8 cellular contexts compared by ENCODE assay signal in the genomic region with DNA sequence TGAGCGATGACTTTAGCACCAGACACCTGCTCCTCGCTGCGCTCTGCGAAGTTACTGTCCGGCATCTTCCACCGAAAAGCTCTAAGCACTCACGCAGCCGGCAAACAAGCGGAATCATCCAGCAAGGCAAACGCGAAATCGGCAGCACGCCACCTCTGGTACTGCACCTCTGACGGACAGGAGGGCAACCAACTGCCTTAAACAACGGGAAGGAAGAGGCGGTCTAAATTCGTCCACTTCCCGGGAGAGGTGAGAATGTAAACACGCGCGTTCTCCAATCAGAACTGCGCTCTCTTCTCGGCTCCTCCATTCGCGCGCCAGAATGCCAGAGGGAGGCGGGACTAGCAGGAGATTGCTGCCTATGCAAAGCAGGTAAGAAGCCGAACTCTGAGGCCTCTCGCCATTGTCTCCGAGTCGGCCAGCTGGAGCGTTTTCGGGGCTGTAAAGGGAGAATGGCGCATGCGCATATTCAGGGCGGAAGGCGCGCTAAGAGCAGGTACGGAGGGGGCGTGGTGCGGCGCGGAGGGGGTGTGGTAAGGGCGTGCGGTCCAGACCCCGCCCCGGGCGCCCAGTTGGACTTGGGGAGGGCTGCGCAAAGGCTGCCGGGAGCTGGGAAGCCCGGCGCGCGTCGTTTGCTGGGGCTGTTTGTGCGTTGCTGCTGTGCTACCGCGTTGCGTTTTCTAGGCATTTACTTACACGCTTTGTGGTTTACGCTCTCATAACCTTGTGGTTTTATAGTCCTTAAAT. TPM values are rescaled to one million over a fixed set of nuclear protein-coding genes. Genes with fewer than 3 reads are reported as not detected.
A peak's percentile ranks its signal among the peaks of the same experiment; 100 is the strongest.
DNase-seq lines count a peak whose midpoint lies in the region; ATAC-seq and TF ChIP-seq lines count a peak whose summit lies in the region.

A gene with protein sequence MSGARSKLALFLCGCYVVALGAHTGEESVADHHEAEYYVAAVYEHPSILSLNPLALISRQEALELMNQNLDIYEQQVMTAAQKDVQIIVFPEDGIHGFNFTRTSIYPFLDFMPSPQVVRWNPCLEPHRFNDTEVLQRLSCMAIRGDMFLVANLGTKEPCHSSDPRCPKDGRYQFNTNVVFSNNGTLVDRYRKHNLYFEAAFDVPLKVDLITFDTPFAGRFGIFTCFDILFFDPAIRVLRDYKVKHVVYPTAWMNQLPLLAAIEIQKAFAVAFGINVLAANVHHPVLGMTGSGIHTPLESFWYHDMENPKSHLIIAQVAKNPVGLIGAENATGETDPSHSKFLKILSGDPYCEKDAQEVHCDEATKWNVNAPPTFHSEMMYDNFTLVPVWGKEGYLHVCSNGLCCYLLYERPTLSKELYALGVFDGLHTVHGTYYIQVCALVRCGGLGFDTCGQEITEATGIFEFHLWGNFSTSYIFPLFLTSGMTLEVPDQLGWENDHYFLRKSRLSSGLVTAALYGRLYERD (plus strand): TSS at position 347 of the 747 bp plus-strand sequence. CDS start 33,695 bp downstream, outside the sequence.
A gene (minus strand): TSS at position 171 of the 747 bp plus-strand sequence. CDS start 106 bp downstream, at position 65.

- H2AK5ac ChIP-seq in mesendoderm (ENCODE audit: low read length): no peak within 1 kb of the TSS

- WGBS in mesendoderm (ENCODE audit: extremely low coverage, insufficient coverage, low lambda C conversion rate): no CpG with 5 or more reads among the region's 61 CpGs

- DNase-seq in AG09319 (ENCODE audit: extremely low read depth, low read depth): peak; percentile 96
- DNase-seq in activated CD4-positive, alpha-beta T cell treated with anti-CD3 and anti-CD28 coated beads, Interleukin-2, amount 50 U/mL, for 24 hours (ENCODE audit: low read depth in 1 of 2, low spot score in 1 of 2): peak; percentile 95 to 98
- peak; percentile 98 to 99 (median 98) for DNase-seq in effector memory CD8-positive, alpha-beta T cell
- peak; percentile 100 for DNase-seq in mesendoderm
- DNase-seq in stimulated activated CD8-positive, alpha-beta memory T cell treated with anti-CD3 and anti-CD28 coated beads, Interleukin-15, amount 100 ng/mL, for 4 hours (ENCODE audit: low read depth in 2 of 2): peak; percentile 97
- no peak for DNase-seq in NCI-H526 (lab: John Stamatoyannopoulos, UW)

- H3K4me1 ChIP-seq in mesendoderm (ENCODE audit: control insufficient read depth, low read depth, low read length): no peaks in the 10 kb centered on the region

- peak within 1 kb of the TSS; percentile 95 for H3K9ac ChIP-seq in mesendoderm (ENCODE audit: low read length)

- H3K4me3 Mint-ChIP-seq in effector memory CD8-positive, alpha-beta T cell: peak within 1 kb of the TSS; percentile 100

- no peaks in the 10 kb centered on the region for H3K27me3 Mint-ChIP-seq in effector memory CD8-positive, alpha-beta T cell

- H3K23ac ChIP-seq in mesendoderm (ENCODE audit: low read length): no peak within 1 kb of the TSS

- H3K79me1 ChIP-seq in mesendoderm (ENCODE audit: low read length): peaks cover 11% of the 10 kb centered on the region

- H4K5ac ChIP-seq in mesendoderm (ENCODE audit: low read length): no peak within 1 kb of the TSS

- peak within 1 kb of the TSS; percentile 99 for H3K27ac Mint-ChIP-seq in effector memory CD8-positive, alpha-beta T cell

- H2BK15ac ChIP-seq in mesendoderm (replicated peaks; ENCODE audit: low read depth): no peak within 1 kb of the TSS

- no peaks in the 10 kb centered on the region for H3K9me3 Mint-ChIP-seq in effector memory CD8-positive, alpha-beta T cell

- H3K79me2 ChIP-seq in mesendoderm (ENCODE audit: control insufficient read depth, insufficient read depth, low read length): peaks cover 6% of the 10 kb centered on the region

- peak within 1 kb of the TSS; percentile 93 for H4K8ac ChIP-seq in mesendoderm (ENCODE audit: low read depth, low read length)

- peak within 1 kb of the TSS; percentile 91 for H3K27ac ChIP-seq in mesendoderm (ENCODE audit: low read depth, low read length)

- peak; percentile 20 for TF ChIP-seq CTCF in AG09319 (IDR thresholded peaks at IDR 0.05; ENCODE audit: low read depth, low read length)

- H2BK120ac ChIP-seq in mesendoderm (ENCODE audit: low read depth, low read length): no peak within 1 kb of the TSS

- peaks cover 41% of the 10 kb centered on the region for H3K36me3 Mint-ChIP-seq in effector memory CD8-positive, alpha-beta T cell (ENCODE audit: insufficient read depth)

- H3K4ac ChIP-seq in mesendoderm (ENCODE audit: low read depth, low read length): no peak within 1 kb of the TSS

- H3K4me1 Mint-ChIP-seq in effector memory CD8-positive, alpha-beta T cell (ENCODE audit: low read depth in 2 of 2): peaks cover 38 to 48% of the 10 kb centered on the region in 2 donors

- peaks cover 1% of the 10 kb centered on the region for H3K36me3 ChIP-seq in mesendoderm (ENCODE audit: control insufficient read depth, insufficient read depth, low read length)

- H3K27me3 ChIP-seq in mesendoderm (ENCODE audit: insufficient read depth, low read length, poor library complexity): no peaks in the 10 kb centered on the region

- ATAC-seq in GM19351 (IDR thresholded peaks at IDR 0.05; ENCODE audit: unreplicated experiment) (peak; percentile 90), HG03558 (IDR thresholded peaks at IDR 0.05; ENCODE audit: extremely low read depth, unreplicated experiment) (peak; percentile 88)
- peak; percentile 86 for ATAC-seq in effector memory CD8-positive, alpha-beta T cell (replicated peaks)

- peak within 1 kb of the TSS; percentile 13 for H3K18ac ChIP-seq in mesendoderm (ENCODE audit: low read length)

- H3K56ac ChIP-seq in mesendoderm (ENCODE audit: low read length): peak within 1 kb of the TSS; percentile 96

- H3K4me3 ChIP-seq in mesendoderm (ENCODE audit: low read length): peak within 1 kb of the TSS; percentile 85

- peak within 1 kb of the TSS; percentile 27 for H2BK5ac ChIP-seq in mesendoderm (ENCODE audit: low read length)

- H3K4me2 ChIP-seq in mesendoderm (ENCODE audit: low read length): peak within 1 kb of the TSS; percentile 51

RNA-seq across cellular contexts. Expression of the first gene that starts in this region (rescaled TPM):
- 15.7 TPM for polyA plus RNA-seq in mesendoderm (2013, experiment 1 of 2)
- polyA plus RNA-seq in mesendoderm (2013, experiment 2 of 2): 15.1 TPM

RNA-seq across cellular contexts. Expression of the second gene that starts in this region (rescaled TPM):
- 28.8 TPM for polyA plus RNA-seq in mesendoderm (2013, experiment 1 of 2)
- polyA plus RNA-seq in mesendoderm (2013, experiment 2 of 2): 27.7 TPM

Comparison
In these comparisons a context has a peak if more than half of its experiments do, and no peak if none do; other contexts are left out.
1. DNase-seq: peak in AG09319 (single experiment), activated CD4-positive, alpha-beta T cell treated with anti-CD3 and anti-CD28 coated beads, Interleukin-2, amount 50 U/mL, for 24 hours (2 of 2), effector memory CD8-positive, alpha-beta T cell (3 of 3), mesendoderm (single experiment) and stimulated activated CD8-positive, alpha-beta memory T cell treated with anti-CD3 and anti-CD28 coated beads, Interleukin-15, amount 100 ng/mL, for 4 hours (2 of 2); none in NCI-H526 (0 of 2).
2. Peak in every context shown above with its lines, with median percentiles within 50 percentile points of each other: ATAC-seq.